ENCODE assay signal across 16 cellular contexts in genomic region chr5:111447822-111448221, GRCh38.
DNase-seq lines count a peak whose midpoint lies in the region; ATAC-seq and TF ChIP-seq lines count a peak whose summit lies in the region.
"Had no signal": no experiment of that assay in that cellular context is flagged by ENCODE, and none has a peak within 500 bp of the region (broad histone marks: within the 10 kb centered on the region; RNA-seq: fewer than 3 reads in every experiment).

No MANE protein-coding gene starts in this region.

- DNase-seq in activated CD4-positive, alpha-beta T cell treated with anti-CD3 and anti-CD28 coated beads, Interleukin-2, amount 10 ng/mL, durations not matched to agents 7 days and 5 days: no peak
- no peak for DNase-seq in activated CD4-positive, alpha-beta T cell treated with anti-CD3 and anti-CD28 coated beads for 1 hour
- DNase-seq in NCI-H128 (lab: John Stamatoyannopoulos, UW; ENCODE audit: unreplicated experiment) (peak; percentile 5), NCI-H748 (lab: John Stamatoyannopoulos, UW; ENCODE audit: unreplicated experiment) (peak; percentile 78)
- DNase-seq: ACHN; activated B cell treated with CpG ODN at 0.5 μM for 24 hours; activated effector memory CD4-positive, alpha-beta T cell treated with anti-CD3 and anti-CD28 coated beads, Interleukin-2, amount 50 U/mL, for 16 hours; erythroblast; NCI-H446; nephron progenitor cell; retina had no signal

- H3F3A ChIP-seq in neural cell (ENCODE audit: insufficient read depth, low read length, poor library complexity, severe bottlenecking): no peaks in the 10 kb centered on the region

- H3K9me3 ChIP-seq in neural cell (ENCODE audit: low read length): peaks cover 8% of the 10 kb centered on the region

- H3K4me3 ChIP-seq in neural cell (ENCODE audit: low read length): no peak overlapping the region
- H3K4me3 ChIP-seq: coronary artery had no signal

- TF ChIP-seq CTCF in neural cell (IDR thresholded peaks at IDR 0.05; ENCODE audit: poor library complexity, severe bottlenecking): no peak

- peaks cover 6% of the 10 kb centered on the region for H3K4me1 Mint-ChIP-seq in activated CD4-positive, alpha-beta T cell treated with anti-CD3 and anti-CD28 coated beads, Interleukin-2, amount 10 ng/mL, durations not matched to agents 7 days and 5 days
- H3K4me1 Mint-ChIP-seq: activated B cell treated with CpG ODN at 0.5 μM for 24 hours, nephron progenitor cell had no signal

- no peaks in the 10 kb centered on the region for H3K9me2 ChIP-seq in neural cell (ENCODE audit: insufficient read depth, low read length)

- no peaks in the 10 kb centered on the region for H3K27me3 Mint-ChIP-seq in activated CD4-positive, alpha-beta T cell treated with anti-CD3 and anti-CD28 coated beads, Interleukin-2, amount 10 ng/mL, durations not matched to agents 7 days and 5 days
- H3K27me3 Mint-ChIP-seq: activated B cell treated with CpG ODN at 0.5 μM for 24 hours had no signal

- TF ChIP-seq RAD21 in neural cell (conservative IDR thresholded peaks at IDR 0.05): no peak

- H3K4me2 ChIP-seq in neural cell (ENCODE audit: low read length): no peak overlapping the region

- peaks cover 59% of the 10 kb centered on the region for H3K36me3 Mint-ChIP-seq in activated CD4-positive, alpha-beta T cell treated with anti-CD3 and anti-CD28 coated beads, Interleukin-2, amount 10 ng/mL, durations not matched to agents 7 days and 5 days (ENCODE audit: low read depth)

- no peaks in the 10 kb centered on the region for H3K79me2 ChIP-seq in neural cell (replicated peaks; ENCODE audit: insufficient read depth, low read length)

- H3K9ac ChIP-seq in neural cell (ENCODE audit: low read length): no peak overlapping the region

- H3K9me3 Mint-ChIP-seq in activated CD4-positive, alpha-beta T cell treated with anti-CD3 and anti-CD28 coated beads, Interleukin-2, amount 10 ng/mL, durations not matched to agents 7 days and 5 days: no peaks in the 10 kb centered on the region
- H3K9me3 Mint-ChIP-seq: activated B cell treated with CpG ODN at 0.5 μM for 24 hours, nephron progenitor cell had no signal

- POLR2A ChIA-PET in activated CD4-positive, alpha-beta T cell treated with anti-CD3 and anti-CD28 coated beads, Interleukin-2, amount 10 ng/mL, durations not matched to agents 7 days and 5 days (lab: Charles Lee): no interaction called here

- H3K4me3 Mint-ChIP-seq in activated CD4-positive, alpha-beta T cell treated with anti-CD3 and anti-CD28 coated beads, Interleukin-2, amount 10 ng/mL, durations not matched to agents 7 days and 5 days: no peak overlapping the region
- H3K4me3 Mint-ChIP-seq: activated B cell treated with CpG ODN at 0.5 μM for 24 hours, nephron progenitor cell had no signal

- ATAC-seq in GM21576 (IDR thresholded peaks at IDR 0.05; ENCODE audit: unreplicated experiment) (no peak), GM21447 (IDR thresholded peaks at IDR 0.05; ENCODE audit: unreplicated experiment) (no peak), GM21528 (IDR thresholded peaks at IDR 0.05; ENCODE audit: low FRiP score, unreplicated experiment) (no peak)

- peak overlapping the region; percentile 19 for H3K27ac ChIP-seq in neural cell (ENCODE audit: low read length)
- H3K27ac ChIP-seq: coronary artery had no signal

- H2AFZ ChIP-seq in neural cell (ENCODE audit: low read depth, low read length): no peak overlapping the region

- H4K20me1 ChIP-seq in neural cell (ENCODE audit: insufficient read depth): no peaks in the 10 kb centered on the region

- TF ChIP-seq EP300 in neural cell (conservative IDR thresholded peaks at IDR 0.05; ENCODE audit: poor library complexity, severe bottlenecking): peak; percentile 64

- no peaks in the 10 kb centered on the region for H3K36me3 ChIP-seq in neural cell (ENCODE audit: insufficient read depth, low read length)

- CTCF ChIA-PET in activated CD4-positive, alpha-beta T cell treated with anti-CD3 and anti-CD28 coated beads, Interleukin-2, amount 10 ng/mL, durations not matched to agents 7 days and 5 days (lab: Charles Lee): interaction anchor here (1.0 kb wide), 1 partner anchor 21 kb away, joined by 4 read pairs; no protein-coding TSS in a partner anchor

- H3K27ac Mint-ChIP-seq in activated CD4-positive, alpha-beta T cell treated with anti-CD3 and anti-CD28 coated beads, Interleukin-2, amount 10 ng/mL, durations not matched to agents 7 days and 5 days: peak overlapping the region; percentile 38
- H3K27ac Mint-ChIP-seq: activated B cell treated with CpG ODN at 0.5 μM for 24 hours, nephron progenitor cell had no signal

- no peaks in the 10 kb centered on the region for H3K27me3 ChIP-seq in neural cell (ENCODE audit: insufficient read depth, low read depth, low read length)

TF ChIP-seq in neural cell, 6 proteins besides CTCF, POLR2A, EP300 and RAD21:
- TF ChIP-seq SMC3 (conservative IDR thresholded peaks at IDR 0.05; ENCODE audit: poor library complexity) (no peak), REST (IDR thresholded peaks at IDR 0.05; ENCODE audit: borderline replicate concordance) (peak; percentile 95), POLR2AphosphoS5 (IDR thresholded peaks at IDR 0.05) (peak; percentile 81), TAF1 (IDR thresholded peaks at IDR 0.05; ENCODE audit: low read depth) (no peak)
TF ChIP-seq in neural cell: peak in this region for 2.

Comparison
In these comparisons a context has a peak if more than half of its experiments do, and no peak if none do; other contexts are left out.
1. DNase-seq: peak in NCI-H128 (single experiment) and NCI-H748 (single experiment); none in activated CD4-positive, alpha-beta T cell treated with anti-CD3 and anti-CD28 coated beads, Interleukin-2, amount 10 ng/mL, durations not matched to agents 7 days and 5 days (single experiment) and activated CD4-positive, alpha-beta T cell treated with anti-CD3 and anti-CD28 coated beads for 1 hour (single experiment).